ENCODE assay signal across 34 cellular contexts in genomic region chr2:53053958-53054357, GRCh38.
"Had no signal": no experiment of that assay in that cellular context is flagged by ENCODE, and none has a peak within 500 bp of the region (broad histone marks: within the 10 kb centered on the region; RNA-seq: fewer than 3 reads in every experiment).

No MANE protein-coding gene starts in this region.

- DNase-seq: Karpas-422, Kasumi-1, MM.1S, MV-4-11, NCI-H1048, NCI-H1092, NCI-H1092 treated with DMSO at 0.1 percent for 48 hours, NCI-H1105, NCI-H1105 treated with DMSO at 0.1 percent for 48 hours, NCI-H1417, NCI-H1417 treated with DMSO at 0.1 percent for 48 hours, NCI-H1436, NCI-H1436 treated with DMSO at 0.1 percent for 48 hours, NCI-H146, NCI-H1694, NCI-H1694 treated with DMSO at 0.1 percent for 48 hours, NCI-H187, NCI-H187 treated with DMSO at 0.1 percent for 48 hours, NCI-H1930, NCI-H2029, NCI-H2029 treated with DMSO at 0.1 percent for 48 hours, NCI-H2081, NCI-H2081 treated with DMSO at 0.1 percent for 48 hours, NCI-H2107, NCI-H2171, NCI-H2171 treated with DMSO at 0.1 percent for 48 hours, NCI-H2227 treated with DMSO at 0.1 percent for 48 hours, NCI-H226, NCI-H345, NCI-H446, NCI-H446 treated with DMSO at 0.1 percent for 48 hours, NCI-H510A, NCI-H510A treated with DMSO at 0.1 percent for 48 hours, NCI-H524 had no signal
